16 cellular contexts compared by ENCODE assay signal in genomic region chr2:174174741-174175140, GRCh38.
"Had no signal": no experiment of that assay in that cellular context is flagged by ENCODE, and none has a peak within 500 bp of the region (broad histone marks: within the 10 kb centered on the region; RNA-seq: fewer than 3 reads in every experiment).

No MANE protein-coding gene starts in this region.

- H3K27me3 ChIP-seq: body of pancreas, dorsolateral prefrontal cortex, spleen, testis, upper lobe of left lung had no signal

- H3K9me3 ChIP-seq: body of pancreas, testis had no signal

- H3K4me1 ChIP-seq: body of pancreas, spleen, testis, upper lobe of left lung had no signal

- DNase-seq: activated CD4-positive, alpha-beta memory T cell treated with anti-CD3 and anti-CD28 coated beads for 36 hours; activated CD4-positive, alpha-beta T cell treated with anti-CD3 and anti-CD28 coated beads for 36 hours; activated naive CD4-positive, alpha-beta T cell treated with anti-CD3 and anti-CD28 coated beads for 36 hours; body of pancreas; caudate nucleus; dorsolateral prefrontal cortex; foreskin melanocyte; head of caudate nucleus; kidney glomerular epithelial cell; left ventricle myocardium superior; occipital lobe; posterior cingulate gyrus; spleen; stimulated activated CD4-positive, alpha-beta T cell treated with anti-CD3 and anti-CD28 coated beads, Interleukin-4, amount 100 ng/mL, for 4 hours; testis; upper lobe of left lung had no signal

- H3K27ac ChIP-seq: body of pancreas, dorsolateral prefrontal cortex, spleen, testis, upper lobe of left lung had no signal

- H3K4me3 ChIP-seq: body of pancreas, dorsolateral prefrontal cortex, spleen, testis, upper lobe of left lung had no signal
